Comparison of ENCODE assay signal across 11 cellular contexts in genomic region chr3:36906504-36907149, GRCh38. TPM values are rescaled to one million over a fixed set of nuclear protein-coding genes. Genes with fewer than 3 reads are reported as not detected.
DNase-seq lines count a peak whose midpoint lies in the region; ATAC-seq and TF ChIP-seq lines count a peak whose summit lies in the region.
"Had no signal": no experiment of that assay in that cellular context is flagged by ENCODE, and none has a peak within 500 bp of the region (broad histone marks: within the 10 kb centered on the region; RNA-seq: fewer than 3 reads in every experiment).

No MANE protein-coding gene starts in this region.

- no peak overlapping the region for H2AFZ ChIP-seq in GM23338

- ATAC-seq in Right ventricle myocardium inferior, result no peak
- ATAC-seq in activated naive CD8-positive, alpha-beta T cell treated with anti-CD3 and anti-CD28 coated beads, Interleukin-2, amount 50 U/mL, for 24 hours, result no peak
- ATAC-seq in left lung, result peak; percentile 29
- no peak for ATAC-seq in GM18867 (IDR thresholded peaks at IDR 0.05; ENCODE audit: unreplicated experiment)
- ATAC-seq in GM23338, result no peak
- ATAC-seq in GM21423 (IDR thresholded peaks at IDR 0.05; ENCODE audit: unreplicated experiment), result no peak
- ATAC-seq: WTC11 had no signal

- no peaks in the 10 kb centered on the region for H3F3A ChIP-seq in GM23338 (replicated peaks; ENCODE audit: low read depth)

- TF ChIP-seq CTCF in right atrium auricular region (IDR thresholded peaks at IDR 0.05) (peak in 1 of 2 donors; percentile 12), left lung (IDR thresholded peaks at IDR 0.05) (no peak), GM23338 (conservative IDR thresholded peaks at IDR 0.05; ENCODE audit: low read depth in 2 of 2) (no peak), type B pancreatic cell (conservative IDR thresholded peaks at IDR 0.05) (no peak)

- H3K36me3 ChIP-seq in right atrium auricular region (no peaks in the 10 kb centered on the region), left lung (peaks cover 0 to 9% of the 10 kb centered on the region in 2 donors), GM23338 (ENCODE audit: insufficient read depth) (no peaks in the 10 kb centered on the region)

- H3K36me3 Mint-ChIP-seq in activated naive CD8-positive, alpha-beta T cell treated with anti-CD3 and anti-CD28 coated beads, Interleukin-2, amount 50 U/mL, for 24 hours (ENCODE audit: low read depth), result peaks cover 5% of the 10 kb centered on the region
- no peaks in the 10 kb centered on the region for H3K36me3 Mint-ChIP-seq in GM23338 (ENCODE audit: low read depth)
- no peaks in the 10 kb centered on the region for H3K36me3 Mint-ChIP-seq in type B pancreatic cell
- H3K36me3 Mint-ChIP-seq: WTC11 had no signal

- H4K20me1 ChIP-seq in GM23338 (replicated peaks; ENCODE audit: insufficient read depth), result no peaks in the 10 kb centered on the region

- intact Hi-C loops in Right ventricle myocardium inferior (cut with DNase I), result no loop called here
- intact Hi-C loops in left lung (cut with DNase I), result no loop called here

- H3K27ac ChIP-seq in right atrium auricular region (peak overlapping the region; percentile 9 to 69), left lung (peak overlapping the region; percentile 88 to 98), GM23338 (ENCODE audit: low read depth) (no peak overlapping the region)

- no peaks in the 10 kb centered on the region for H3K27me3 Mint-ChIP-seq in activated naive CD8-positive, alpha-beta T cell treated with anti-CD3 and anti-CD28 coated beads, Interleukin-2, amount 50 U/mL, for 24 hours
- H3K27me3 Mint-ChIP-seq in GM23338 (ENCODE audit: insufficient read depth, low read depth, poor library complexity) (no peaks in the 10 kb centered on the region), type B pancreatic cell (no peaks in the 10 kb centered on the region)

- peak; percentile 5 for DNase-seq in right atrium auricular region (ENCODE audit: low spot score)
- DNase-seq in Right ventricle myocardium inferior (ENCODE audit: missing footprints), result no peak
- DNase-seq in activated naive CD8-positive, alpha-beta T cell treated with anti-CD3 and anti-CD28 coated beads, Interleukin-2, amount 50 U/mL, for 24 hours, result no peak
- DNase-seq in left lung, result no peak
- no peak for DNase-seq in GM23338 (ENCODE audit: low spot score)
- DNase-seq in type B pancreatic cell (ENCODE audit: extremely low spot score, unreplicated experiment), result no peak
- DNase-seq: caudate nucleus; NK-92 treated with Interleukin-12 subunit alpha and Interleukin-12 subunit beta, amount 100 ng/mL, for 24 hours had no signal

- no peaks in the 10 kb centered on the region for H3K9me3 Mint-ChIP-seq in activated naive CD8-positive, alpha-beta T cell treated with anti-CD3 and anti-CD28 coated beads, Interleukin-2, amount 50 U/mL, for 24 hours
- H3K9me3 Mint-ChIP-seq in GM23338 (no peaks in the 10 kb centered on the region), type B pancreatic cell (no peaks in the 10 kb centered on the region)
- H3K9me3 Mint-ChIP-seq: WTC11 had no signal

- H3K27me3 ChIP-seq in right atrium auricular region (no peaks in the 10 kb centered on the region), left lung (no peaks in the 10 kb centered on the region), GM23338 (ENCODE audit: insufficient read depth) (no peaks in the 10 kb centered on the region)

- peak overlapping the region; percentile 73 for H3K4me3 Mint-ChIP-seq in activated naive CD8-positive, alpha-beta T cell treated with anti-CD3 and anti-CD28 coated beads, Interleukin-2, amount 50 U/mL, for 24 hours
- H3K4me3 Mint-ChIP-seq in GM23338 (no peak overlapping the region), type B pancreatic cell (no peak overlapping the region)
- H3K4me3 Mint-ChIP-seq: WTC11 had no signal

- H3K9me2 ChIP-seq in GM23338 (ENCODE audit: insufficient read depth), result no peaks in the 10 kb centered on the region

- H3K4me3 ChIP-seq in right atrium auricular region (no peak overlapping the region), left lung (no peak overlapping the region), GM23338 (no peak overlapping the region)

- H3K4me1 Mint-ChIP-seq in activated naive CD8-positive, alpha-beta T cell treated with anti-CD3 and anti-CD28 coated beads, Interleukin-2, amount 50 U/mL, for 24 hours, result peaks cover 73% of the 10 kb centered on the region
- peaks cover 11% of the 10 kb centered on the region; the same call in 2 of the 3 replicates for H3K4me1 Mint-ChIP-seq in GM23338
- peaks cover 22% of the 10 kb centered on the region for H3K4me1 Mint-ChIP-seq in type B pancreatic cell (ENCODE audit: unreplicated experiment)

- peak overlapping the region; percentile 24 for H3K27ac Mint-ChIP-seq in activated naive CD8-positive, alpha-beta T cell treated with anti-CD3 and anti-CD28 coated beads, Interleukin-2, amount 50 U/mL, for 24 hours
- H3K27ac Mint-ChIP-seq in GM23338 (no peak overlapping the region), type B pancreatic cell (no peak overlapping the region)
- H3K27ac Mint-ChIP-seq: WTC11 had no signal

- no peak overlapping the region for H3K4me2 ChIP-seq in GM23338

- no peaks in the 10 kb centered on the region for H3K9me3 ChIP-seq in right atrium auricular region
- H3K9me3 ChIP-seq in left lung, result no peaks in the 10 kb centered on the region

- H3K79me2 ChIP-seq in GM23338 (replicated peaks; ENCODE audit: insufficient read depth), result no peaks in the 10 kb centered on the region

- H3K4me1 ChIP-seq in right atrium auricular region, result peaks cover 0 to 30% of the 10 kb centered on the region in 2 donors
- H3K4me1 ChIP-seq in left lung, result peaks cover 0 to 51% of the 10 kb centered on the region in 2 donors
- peaks cover 7% of the 10 kb centered on the region; the same call in 1 of the 2 replicates for H3K4me1 ChIP-seq in GM23338 (ENCODE audit: insufficient read depth)

TF ChIP-seq in GM23338, 12 proteins besides CTCF, POLR2A, EP300 and RAD21 (continues in another document):
- no peak for TF ChIP-seq STAT1 (IDR thresholded peaks at IDR 0.05; ENCODE audit: unreplicated experiment)
- no peak for TF ChIP-seq JUNB (IDR thresholded peaks at IDR 0.05; ENCODE audit: unreplicated experiment)
- no peak for TF ChIP-seq EZH2 (IDR thresholded peaks at IDR 0.05; ENCODE audit: low read depth, unreplicated experiment)
- no peak for TF ChIP-seq CREB1 (CRISPR knock-in tag; IDR thresholded peaks at IDR 0.05; ENCODE audit: low read depth)
- no peak for TF ChIP-seq ZNF331 (CRISPR knock-in tag; IDR thresholded peaks at IDR 0.05; ENCODE audit: low read depth)

RNA-seq across cellular contexts. Expression of gene TRANK1, which starts 38.2 kb away (rescaled TPM):
- total RNA-seq in right atrium auricular region (10 to 100 TPM in 1 of 2 donors, 1 to 10 TPM in 1; 5.7 to 10.3 TPM), Right ventricle myocardium inferior (5.7 TPM), left lung (10 to 100 TPM; 24.2 to 26.6 TPM), type B pancreatic cell (ENCODE audit: low replicate concordance) (8.6 and 18.0 TPM in 2 replicates)
- total RNA-seq in GM23338 (2014; rRNA removed; shearing (Covaris generic)), result 6.7 and 7.1 TPM in 2 replicates
- 1.8 and 2.3 TPM in 2 replicates for polyA plus RNA-seq in GM23338 (2016; fragmentation: Nextera tagmentation; extraction: Ambion mirVana)
